In genomic region chr17:17985555-17985954, GRCh38 we compare ENCODE assay signal across 14 cellular contexts. TPM values are rescaled to one million over a fixed set of nuclear protein-coding genes. Genes with fewer than 3 reads are reported as not detected.
A peak's percentile ranks its signal among the peaks of the same experiment; 100 is the strongest.
DNase-seq lines count a peak whose midpoint lies in the region; ATAC-seq and TF ChIP-seq lines count a peak whose summit lies in the region.
"Had no signal": no experiment of that assay in that cellular context is flagged by ENCODE, and none has a peak within 500 bp of the region (broad histone marks: within the 10 kb centered on the region; RNA-seq: fewer than 3 reads in every experiment).

No MANE protein-coding gene starts in this region.

- H3K27me3 ChIP-seq in DOHH2 (ENCODE audit: control insufficient read depth, low read length) (no peaks in the 10 kb centered on the region), HCT116 (ENCODE audit: insufficient read depth, low read length) (no peaks in the 10 kb centered on the region), WERI-Rb-1 (ENCODE audit: insufficient read depth, low read depth, severe bottlenecking) (no peaks in the 10 kb centered on the region), right lobe of liver (no peaks in the 10 kb centered on the region), prostate gland (replicated peaks; ENCODE audit: insufficient read depth) (no peaks in the 10 kb centered on the region)
- H3K27me3 ChIP-seq: hepatocyte had no signal

- H3K4me2 ChIP-seq in DOHH2 (ENCODE audit: low read length) (no peak overlapping the region), HCT116 (ENCODE audit: low read length) (no peak overlapping the region)
- H3K4me2 ChIP-seq: hepatocyte had no signal

- TF ChIP-seq RAD21 in HCT116 (IDR thresholded peaks at IDR 0.05; ENCODE audit: low read depth) = peak; percentile 53

- intact Hi-C loops in HCT116 (cut with micrococcal nuclease) (no loop called here), right lobe of liver (cut with DNase I) (no loop called here), prostate gland (cut with DNase I) (no loop called here)

- H3K79me2 ChIP-seq in DOHH2 (ENCODE audit: control insufficient read depth, low read length) = no peaks in the 10 kb centered on the region
- no peaks in the 10 kb centered on the region for H3K79me2 ChIP-seq in HCT116 (ENCODE audit: insufficient read depth, low read length)
- H3K79me2 ChIP-seq: hepatocyte had no signal

- no TSS peak for BruUV-seq in HCT116 (replicated peaks; lab: Mats Ljungman, UMichigan)

- no peak overlapping the region for H3K9ac ChIP-seq in HCT116 (ENCODE audit: low read length)

- H4K20me1 ChIP-seq in DOHH2 (ENCODE audit: control insufficient read depth, insufficient read depth, low read depth, low read length) (no peaks in the 10 kb centered on the region), HCT116 (ENCODE audit: insufficient read depth) (no peaks in the 10 kb centered on the region)

- H3K4me3 ChIP-seq in DOHH2 (ENCODE audit: low read length) (no peak overlapping the region), HCT116 (replicated peaks in 1 of 2; ENCODE audit: low read depth in 1 of 2, low read length in 2 of 2) (no peak overlapping the region), WERI-Rb-1 (ENCODE audit: low read depth, low read length) (no peak overlapping the region), right lobe of liver (no peak overlapping the region), prostate gland (no peak overlapping the region)
- H3K4me3 ChIP-seq: hepatocyte had no signal

- no CpG with 5 or more reads among the region's 3 CpGs for WGBS in right lobe of liver (ENCODE audit: insufficient coverage, low coverage, low lambda C conversion rate, missing lambda C conversion rate)
- 87% methylated on average over 3 of the region's 3 CpGs for WGBS in prostate gland

- peak; percentile 55; the same call in 1 of the 2 replicates for ATAC-seq in HCT116
- peak in 1 of 4 donors; percentile 15 for ATAC-seq in right lobe of liver
- no peak for ATAC-seq in HG02571 (IDR thresholded peaks at IDR 0.05; ENCODE audit: unreplicated experiment)

- POLR2A ChIA-PET in HCT116 (lab: Charles Lee) = no interaction called here

- H3K9me2 ChIP-seq in DOHH2 (replicated peaks; ENCODE audit: control insufficient read depth, low read length) = no peaks in the 10 kb centered on the region
- no peaks in the 10 kb centered on the region for H3K9me2 ChIP-seq in HCT116 (ENCODE audit: insufficient read depth)

- no peaks in the 10 kb centered on the region for H3K36me3 ChIP-seq in DOHH2 (ENCODE audit: control insufficient read depth, low read length)
- no peaks in the 10 kb centered on the region for H3K36me3 ChIP-seq in HCT116 (ENCODE audit: control insufficient read depth in 1 of 2, insufficient read depth in 2 of 2, low read length in 2 of 2)
- H3K36me3 ChIP-seq in WERI-Rb-1 = no peaks in the 10 kb centered on the region
- H3K36me3 ChIP-seq in right lobe of liver = no peaks in the 10 kb centered on the region
- no peaks in the 10 kb centered on the region for H3K36me3 ChIP-seq in prostate gland

- H3K4me1 ChIP-seq in DOHH2 (ENCODE audit: control insufficient read depth, low read length) (no peaks in the 10 kb centered on the region), HCT116 (ENCODE audit: control insufficient read depth in 1 of 2, insufficient read depth in 2 of 2, low read length in 2 of 2) (peaks cover 6 to 17% of the 10 kb centered on the region in 2 experiments), right lobe of liver (no peaks in the 10 kb centered on the region), prostate gland (replicated peaks) (peaks cover 4% of the 10 kb centered on the region)

- TF ChIP-seq CTCF in DOHH2 (IDR thresholded peaks at IDR 0.05; ENCODE audit: low read depth, low read length, poor library complexity, severe bottlenecking) = peak; percentile 45
- peak; percentile 17 to 44 (median 40); a peak in 5 of 6 replicates for TF ChIP-seq CTCF in HCT116 (IDR thresholded peaks at IDR 0.05 in 2 of 3, conservative IDR thresholded peaks at IDR 0.05 in 1 of 3; ENCODE audit: borderline replicate concordance in 1 of 3, insufficient read depth in 1 of 3, low read depth in 2 of 3, low read length in 2 of 3)
- TF ChIP-seq CTCF in WERI-Rb-1 (IDR thresholded peaks at IDR 0.05; ENCODE audit: low read depth, low read length) = peak; percentile 65
- peak in 3 of 4 donors; percentile 10 to 37 (median 19) for TF ChIP-seq CTCF in right lobe of liver (IDR thresholded peaks at IDR 0.05)
- no peak for TF ChIP-seq CTCF in prostate gland (IDR thresholded peaks at IDR 0.05)

- H3K9me3 ChIP-seq in DOHH2 (ENCODE audit: control insufficient read depth, insufficient read depth, low read length) (no peaks in the 10 kb centered on the region), HCT116 (ENCODE audit: control insufficient read depth in 1 of 2, insufficient read depth in 1 of 2, low read depth in 1 of 2, low read length in 2 of 2) (no peaks in the 10 kb centered on the region), WERI-Rb-1 (ENCODE audit: severe bottlenecking) (no peaks in the 10 kb centered on the region), right lobe of liver (no peaks in the 10 kb centered on the region), prostate gland (no peaks in the 10 kb centered on the region)

- no peaks in the 10 kb centered on the region for H3F3A ChIP-seq in DOHH2 (ENCODE audit: control insufficient read depth, insufficient read depth)

- DNase-seq in HCT116 (ENCODE audit: low read depth, low spot score) = no peak
- DNase-seq in WERI-Rb-1 = no peak
- no peak for DNase-seq in right lobe of liver
- no peak for DNase-seq in DMS114 treated with DMSO at 0.1 percent for 48 hours (lab: John Stamatoyannopoulos, UW; ENCODE audit: unreplicated experiment)
- DNase-seq in SW 1271 (lab: John Stamatoyannopoulos, UW) = no peak
- no peak for DNase-seq in prostate gland (ENCODE audit: low spot score)
- DNase-seq: activated naive CD4-positive, alpha-beta T cell; DMS153; HCEC 1CT; NCI-H2081; Right ventricle myocardium superior had no signal

- H3K27ac ChIP-seq in DOHH2 (ENCODE audit: low read depth, low read length) (no peak overlapping the region), HCT116 (ENCODE audit: low read depth, low read length) (no peak overlapping the region), WERI-Rb-1 (no peak overlapping the region), right lobe of liver (no peak overlapping the region), prostate gland (no peak overlapping the region)
- H3K27ac ChIP-seq: hepatocyte had no signal

- CTCF ChIA-PET in HCT116 (lab: Charles Lee) = interaction anchor here (1.8 kb wide), 1 partner anchor 48 kb away, joined by 4 read pairs; no protein-coding TSS in a partner anchor

- RAD21 ChIA-PET in HCT116 (lab: Charles Lee; ENCODE audit: low non-redundant PET in 1 of 2, low total read pairs in 2 of 2, uncharacterized antibody in 2 of 2, unreplicated experiment in 2 of 2) = no interaction called here

- TF ChIP-seq POLR2A in HCT116 (IDR thresholded peaks at IDR 0.05; ENCODE audit: borderline replicate concordance, extremely low read depth, insufficient read depth, insufficient read length) (no peak), right lobe of liver (IDR thresholded peaks at IDR 0.05) (no peak), prostate gland (IDR thresholded peaks at IDR 0.05) (no peak)

- H2AFZ ChIP-seq in HCT116 (ENCODE audit: low read depth, low read length, poor library complexity, severe bottlenecking) = no peak overlapping the region
- H2AFZ ChIP-seq: hepatocyte had no signal

TF ChIP-seq in HCT116, 20 proteins besides CTCF, POLR2A, EP300 and RAD21:
- no peak for TF ChIP-seq CBX3 (IDR thresholded peaks at IDR 0.05; ENCODE audit: low read depth)
- TF ChIP-seq YY1 (IDR thresholded peaks at IDR 0.05; ENCODE audit: extremely low read depth, insufficient replicate concordance, low read depth, low read length) = no peak
- no peak for TF ChIP-seq ZFX (IDR thresholded peaks at IDR 0.05)
- no peak for TF ChIP-seq EZH2phosphoT487 (IDR thresholded peaks at IDR 0.05; ENCODE audit: borderline replicate concordance)
- no peak for TF ChIP-seq POLR2AphosphoS5 (IDR thresholded peaks at IDR 0.05; ENCODE audit: low read depth, low read length)
TF ChIP-seq in HCT116: peak in this region for 0.

RNA-seq across cellular contexts. Expression of gene DRC3, which starts 12.9 kb away (rescaled TPM):
- total RNA-seq in HCT116 (2021; ENCODE audit: unreplicated experiment) (2.4 TPM), right lobe of liver (under 1 TPM; 0.25 to 0.98 (median 0.72) TPM), prostate gland (1 to 10 TPM; 4.5 to 10.0 TPM)
- polyA plus RNA-seq in HCT116 (2012) = 1.6 TPM in 2 replicates

RNA-seq across cellular contexts. Expression of gene TOM1L2, which starts 13.4 kb away (rescaled TPM):
- total RNA-seq in HCT116 (2021; ENCODE audit: unreplicated experiment) = 24.1 TPM
- 20.4 and 20.6 TPM in 2 replicates for polyA plus RNA-seq in HCT116 (2012)
- 10 to 100 TPM; 13.5 to 21.2 (median 16.0) TPM for total RNA-seq in right lobe of liver
- 100 to 1,000 TPM; 162 to 185 TPM for total RNA-seq in prostate gland

RNA-seq across cellular contexts. Expression of gene ATPAF2, which starts 53.4 kb away (rescaled TPM):
- total RNA-seq in HCT116 (2021; ENCODE audit: unreplicated experiment) (46.1 TPM), right lobe of liver (10 to 100 TPM; 17.2 to 21.0 (median 19.2) TPM), prostate gland (10 to 100 TPM; 17.7 to 30.5 TPM)
- 22.9 and 31.0 TPM in 2 replicates for polyA plus RNA-seq in HCT116 (2012)

RNA-seq across cellular contexts. Expression of gene GID4, which starts 53.7 kb away (rescaled TPM):
- total RNA-seq in HCT116 (2021; ENCODE audit: unreplicated experiment) = 10.8 TPM
- polyA plus RNA-seq in HCT116 (2012) = 6.5 and 7.2 TPM in 2 replicates
- total RNA-seq in right lobe of liver = 1 to 10 TPM; 4.8 to 6.1 (median 5.3) TPM
- total RNA-seq in prostate gland = 10 to 100 TPM; 11.0 to 19.1 TPM

Comparison
In these comparisons a context has a peak if more than half of its experiments do, and no peak if none do; other contexts are left out.
1. CTCF ChIP-seq: peak in DOHH2 (single experiment), HCT116 (3 of 3), WERI-Rb-1 (single experiment) and right lobe of liver (3 of 4); none in prostate gland (0 of 4).